Comparison of ENCODE assay signal across 1 cellular context in the genomic region with DNA sequence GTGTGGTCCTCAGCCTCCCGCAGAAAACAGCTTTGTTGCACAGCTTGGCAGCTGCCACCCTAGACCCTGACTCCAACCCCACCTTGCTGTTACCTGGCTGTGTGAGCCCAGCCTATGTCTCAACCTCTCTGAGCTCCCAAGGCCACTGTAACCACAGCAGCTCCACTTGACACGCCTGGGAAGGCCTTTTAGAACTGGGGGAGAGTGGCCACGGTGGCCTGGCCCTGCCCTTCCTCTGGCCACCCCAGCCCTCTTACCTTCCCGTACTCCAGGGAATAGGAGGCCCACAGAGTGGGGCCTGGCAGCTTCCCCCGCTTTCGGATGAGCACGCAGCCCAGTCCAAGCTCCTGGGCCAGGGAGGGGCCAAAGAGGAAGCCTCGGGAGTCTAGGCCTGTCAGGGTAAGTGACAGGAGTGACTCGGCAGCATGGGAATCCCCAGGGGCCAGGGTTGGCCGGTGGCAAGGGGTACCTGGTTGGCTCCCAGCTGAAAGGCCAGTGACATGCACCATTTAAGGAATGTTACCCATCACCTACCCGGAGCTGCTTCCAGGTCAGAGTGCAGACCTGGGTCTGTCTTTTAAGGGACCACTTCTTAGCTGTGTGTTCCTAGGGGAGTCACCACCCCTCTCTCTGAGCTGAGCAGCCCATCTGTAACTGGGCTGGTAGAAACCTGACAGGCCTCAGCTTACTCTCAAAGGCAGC.
TF ChIP-seq lines count a peak whose summit lies in the region.

No MANE protein-coding gene starts in this region.

TF ChIP-seq in K562, 482 proteins besides CTCF, POLR2A, EP300 and RAD21 (continues in another document):
- TF ChIP-seq, protein P1, sequence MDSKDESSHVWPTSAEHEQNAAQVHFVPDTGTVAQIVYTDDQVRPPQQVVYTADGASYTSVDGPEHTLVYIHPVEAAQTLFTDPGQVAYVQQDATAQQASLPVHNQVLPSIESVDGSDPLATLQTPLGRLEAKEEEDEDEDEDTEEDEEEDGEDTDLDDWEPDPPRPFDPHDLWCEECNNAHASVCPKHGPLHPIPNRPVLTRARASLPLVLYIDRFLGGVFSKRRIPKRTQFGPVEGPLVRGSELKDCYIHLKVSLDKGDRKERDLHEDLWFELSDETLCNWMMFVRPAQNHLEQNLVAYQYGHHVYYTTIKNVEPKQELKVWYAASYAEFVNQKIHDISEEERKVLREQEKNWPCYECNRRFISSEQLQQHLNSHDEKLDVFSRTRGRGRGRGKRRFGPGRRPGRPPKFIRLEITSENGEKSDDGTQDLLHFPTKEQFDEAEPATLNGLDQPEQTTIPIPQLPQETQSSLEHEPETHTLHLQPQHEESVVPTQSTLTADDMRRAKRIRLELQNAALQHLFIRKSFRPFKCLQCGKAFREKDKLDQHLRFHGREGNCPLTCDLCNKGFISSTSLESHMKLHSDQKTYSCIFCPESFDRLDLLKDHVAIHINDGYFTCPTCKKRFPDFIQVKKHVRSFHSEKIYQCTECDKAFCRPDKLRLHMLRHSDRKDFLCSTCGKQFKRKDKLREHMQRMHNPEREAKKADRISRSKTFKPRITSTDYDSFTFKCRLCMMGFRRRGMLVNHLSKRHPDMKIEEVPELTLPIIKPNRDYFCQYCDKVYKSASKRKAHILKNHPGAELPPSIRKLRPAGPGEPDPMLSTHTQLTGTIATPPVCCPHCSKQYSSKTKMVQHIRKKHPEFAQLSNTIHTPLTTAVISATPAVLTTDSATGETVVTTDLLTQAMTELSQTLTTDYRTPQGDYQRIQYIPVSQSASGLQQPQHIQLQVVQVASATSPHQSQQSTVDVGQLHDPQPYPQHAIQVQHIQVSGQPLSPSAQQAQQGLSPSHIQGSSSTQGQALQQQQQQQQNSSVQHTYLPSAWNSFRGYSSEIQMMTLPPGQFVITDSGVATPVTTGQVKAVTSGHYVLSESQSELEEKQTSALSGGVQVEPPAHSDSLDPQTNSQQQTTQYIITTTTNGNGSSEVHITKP (IDR thresholded peaks at IDR 0.05; ENCODE audit: partially characterized antibody) = peak; percentile 72
- TF ChIP-seq, protein P2, sequence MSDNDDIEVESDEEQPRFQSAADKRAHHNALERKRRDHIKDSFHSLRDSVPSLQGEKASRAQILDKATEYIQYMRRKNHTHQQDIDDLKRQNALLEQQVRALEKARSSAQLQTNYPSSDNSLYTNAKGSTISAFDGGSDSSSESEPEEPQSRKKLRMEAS (CRISPR knock-in tag; IDR thresholded peaks at IDR 0.05) = no peak
- peak; percentile 39; the same call in 1 of the 2 replicates for TF ChIP-seq GABPB1 (CRISPR knock-in tag; IDR thresholded peaks at IDR 0.05)
- peak in 1 of 2 experiments; percentile 53; a peak in 1 of 4 replicates for TF ChIP-seq RCOR1 (IDR thresholded peaks at IDR 0.05; ENCODE audit: borderline replicate concordance in 1 of 2, low read depth in 2 of 2, low read length in 2 of 2)
- TF ChIP-seq, protein P3, sequence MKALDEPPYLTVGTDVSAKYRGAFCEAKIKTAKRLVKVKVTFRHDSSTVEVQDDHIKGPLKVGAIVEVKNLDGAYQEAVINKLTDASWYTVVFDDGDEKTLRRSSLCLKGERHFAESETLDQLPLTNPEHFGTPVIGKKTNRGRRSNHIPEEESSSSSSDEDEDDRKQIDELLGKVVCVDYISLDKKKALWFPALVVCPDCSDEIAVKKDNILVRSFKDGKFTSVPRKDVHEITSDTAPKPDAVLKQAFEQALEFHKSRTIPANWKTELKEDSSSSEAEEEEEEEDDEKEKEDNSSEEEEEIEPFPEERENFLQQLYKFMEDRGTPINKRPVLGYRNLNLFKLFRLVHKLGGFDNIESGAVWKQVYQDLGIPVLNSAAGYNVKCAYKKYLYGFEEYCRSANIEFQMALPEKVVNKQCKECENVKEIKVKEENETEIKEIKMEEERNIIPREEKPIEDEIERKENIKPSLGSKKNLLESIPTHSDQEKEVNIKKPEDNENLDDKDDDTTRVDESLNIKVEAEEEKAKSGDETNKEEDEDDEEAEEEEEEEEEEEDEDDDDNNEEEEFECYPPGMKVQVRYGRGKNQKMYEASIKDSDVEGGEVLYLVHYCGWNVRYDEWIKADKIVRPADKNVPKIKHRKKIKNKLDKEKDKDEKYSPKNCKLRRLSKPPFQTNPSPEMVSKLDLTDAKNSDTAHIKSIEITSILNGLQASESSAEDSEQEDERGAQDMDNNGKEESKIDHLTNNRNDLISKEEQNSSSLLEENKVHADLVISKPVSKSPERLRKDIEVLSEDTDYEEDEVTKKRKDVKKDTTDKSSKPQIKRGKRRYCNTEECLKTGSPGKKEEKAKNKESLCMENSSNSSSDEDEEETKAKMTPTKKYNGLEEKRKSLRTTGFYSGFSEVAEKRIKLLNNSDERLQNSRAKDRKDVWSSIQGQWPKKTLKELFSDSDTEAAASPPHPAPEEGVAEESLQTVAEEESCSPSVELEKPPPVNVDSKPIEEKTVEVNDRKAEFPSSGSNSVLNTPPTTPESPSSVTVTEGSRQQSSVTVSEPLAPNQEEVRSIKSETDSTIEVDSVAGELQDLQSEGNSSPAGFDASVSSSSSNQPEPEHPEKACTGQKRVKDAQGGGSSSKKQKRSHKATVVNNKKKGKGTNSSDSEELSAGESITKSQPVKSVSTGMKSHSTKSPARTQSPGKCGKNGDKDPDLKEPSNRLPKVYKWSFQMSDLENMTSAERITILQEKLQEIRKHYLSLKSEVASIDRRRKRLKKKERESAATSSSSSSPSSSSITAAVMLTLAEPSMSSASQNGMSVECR (CRISPR knock-in tag; IDR thresholded peaks at IDR 0.05) = 0 out of 2 replicates have a peak, but pooled peaks have one; percentile 43
- peak; percentile 66; the same call in 1 of the 2 replicates for TF ChIP-seq SPI1 (IDR thresholded peaks at IDR 0.05; ENCODE audit: borderline replicate concordance, low read depth, low read length)
- TF ChIP-seq, protein P4, sequence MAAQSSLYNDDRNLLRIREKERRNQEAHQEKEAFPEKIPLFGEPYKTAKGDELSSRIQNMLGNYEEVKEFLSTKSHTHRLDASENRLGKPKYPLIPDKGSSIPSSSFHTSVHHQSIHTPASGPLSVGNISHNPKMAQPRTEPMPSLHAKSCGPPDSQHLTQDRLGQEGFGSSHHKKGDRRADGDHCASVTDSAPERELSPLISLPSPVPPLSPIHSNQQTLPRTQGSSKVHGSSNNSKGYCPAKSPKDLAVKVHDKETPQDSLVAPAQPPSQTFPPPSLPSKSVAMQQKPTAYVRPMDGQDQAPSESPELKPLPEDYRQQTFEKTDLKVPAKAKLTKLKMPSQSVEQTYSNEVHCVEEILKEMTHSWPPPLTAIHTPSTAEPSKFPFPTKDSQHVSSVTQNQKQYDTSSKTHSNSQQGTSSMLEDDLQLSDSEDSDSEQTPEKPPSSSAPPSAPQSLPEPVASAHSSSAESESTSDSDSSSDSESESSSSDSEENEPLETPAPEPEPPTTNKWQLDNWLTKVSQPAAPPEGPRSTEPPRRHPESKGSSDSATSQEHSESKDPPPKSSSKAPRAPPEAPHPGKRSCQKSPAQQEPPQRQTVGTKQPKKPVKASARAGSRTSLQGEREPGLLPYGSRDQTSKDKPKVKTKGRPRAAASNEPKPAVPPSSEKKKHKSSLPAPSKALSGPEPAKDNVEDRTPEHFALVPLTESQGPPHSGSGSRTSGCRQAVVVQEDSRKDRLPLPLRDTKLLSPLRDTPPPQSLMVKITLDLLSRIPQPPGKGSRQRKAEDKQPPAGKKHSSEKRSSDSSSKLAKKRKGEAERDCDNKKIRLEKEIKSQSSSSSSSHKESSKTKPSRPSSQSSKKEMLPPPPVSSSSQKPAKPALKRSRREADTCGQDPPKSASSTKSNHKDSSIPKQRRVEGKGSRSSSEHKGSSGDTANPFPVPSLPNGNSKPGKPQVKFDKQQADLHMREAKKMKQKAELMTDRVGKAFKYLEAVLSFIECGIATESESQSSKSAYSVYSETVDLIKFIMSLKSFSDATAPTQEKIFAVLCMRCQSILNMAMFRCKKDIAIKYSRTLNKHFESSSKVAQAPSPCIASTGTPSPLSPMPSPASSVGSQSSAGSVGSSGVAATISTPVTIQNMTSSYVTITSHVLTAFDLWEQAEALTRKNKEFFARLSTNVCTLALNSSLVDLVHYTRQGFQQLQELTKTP (IDR thresholded peaks at IDR 0.05; ENCODE audit: low read depth in 1 of 2, partially characterized antibody in 2 of 2) = no peak
- no peak for TF ChIP-seq ADNP (tag; IDR thresholded peaks at IDR 0.05)
- TF ChIP-seq CREB1 (IDR thresholded peaks at IDR 0.05) = peak; percentile 33; the same call in 1 of the 2 replicates
- TF ChIP-seq CREB1 (CRISPR knock-in tag; IDR thresholded peaks at IDR 0.05) = no peak
- no peak for TF ChIP-seq RBM25 (IDR thresholded peaks at IDR 0.05; ENCODE audit: low read depth, low read length, severe bottlenecking)
- no peak for TF ChIP-seq DIDO1 (tag; IDR thresholded peaks at IDR 0.05; ENCODE audit: low read depth)
- no peak for TF ChIP-seq ZNF695 (CRISPR knock-in tag; IDR thresholded peaks at IDR 0.05)
- no peak for TF ChIP-seq ZKSCAN1 (IDR thresholded peaks at IDR 0.05; ENCODE audit: low read depth, low read length)
- TF ChIP-seq POLR3A (IDR thresholded peaks at IDR 0.05; ENCODE audit: borderline replicate concordance, extremely low read depth, insufficient read depth, insufficient read length) = no peak
- TF ChIP-seq SNIP1 (IDR thresholded peaks at IDR 0.05; ENCODE audit: low read depth) = no peak
- no peak for TF ChIP-seq NCOA6 (IDR thresholded peaks at IDR 0.05)
- no peak for TF ChIP-seq ZNF445 (CRISPR knock-in tag; IDR thresholded peaks at IDR 0.05; ENCODE audit: low read depth)
- peak; percentile 57; the same call in 1 of the 2 replicates for TF ChIP-seq KAT7 (CRISPR knock-in tag; IDR thresholded peaks at IDR 0.05; ENCODE audit: borderline replicate concordance)
- peak; percentile 12 for TF ChIP-seq POLR2B (IDR thresholded peaks at IDR 0.05; ENCODE audit: low read depth, partially characterized antibody)
- TF ChIP-seq, protein P5, sequence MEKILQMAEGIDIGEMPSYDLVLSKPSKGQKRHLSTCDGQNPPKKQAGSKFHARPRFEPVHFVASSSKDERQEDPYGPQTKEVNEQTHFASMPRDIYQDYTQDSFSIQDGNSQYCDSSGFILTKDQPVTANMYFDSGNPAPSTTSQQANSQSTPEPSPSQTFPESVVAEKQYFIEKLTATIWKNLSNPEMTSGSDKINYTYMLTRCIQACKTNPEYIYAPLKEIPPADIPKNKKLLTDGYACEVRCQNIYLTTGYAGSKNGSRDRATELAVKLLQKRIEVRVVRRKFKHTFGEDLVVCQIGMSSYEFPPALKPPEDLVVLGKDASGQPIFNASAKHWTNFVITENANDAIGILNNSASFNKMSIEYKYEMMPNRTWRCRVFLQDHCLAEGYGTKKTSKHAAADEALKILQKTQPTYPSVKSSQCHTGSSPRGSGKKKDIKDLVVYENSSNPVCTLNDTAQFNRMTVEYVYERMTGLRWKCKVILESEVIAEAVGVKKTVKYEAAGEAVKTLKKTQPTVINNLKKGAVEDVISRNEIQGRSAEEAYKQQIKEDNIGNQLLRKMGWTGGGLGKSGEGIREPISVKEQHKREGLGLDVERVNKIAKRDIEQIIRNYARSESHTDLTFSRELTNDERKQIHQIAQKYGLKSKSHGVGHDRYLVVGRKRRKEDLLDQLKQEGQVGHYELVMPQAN (IDR thresholded peaks at IDR 0.05; ENCODE audit: borderline replicate concordance) = peak; percentile 72
- TF ChIP-seq RBM22 (IDR thresholded peaks at IDR 0.05; ENCODE audit: low read depth, low read length, poor library complexity, severe bottlenecking) = peak; percentile 73
- peak; percentile 27 for TF ChIP-seq POLR2G (IDR thresholded peaks at IDR 0.05; ENCODE audit: low read depth, low read length)
- TF ChIP-seq TSC22D4 (tag; IDR thresholded peaks at IDR 0.05) = no peak
- peak; percentile 63 for TF ChIP-seq MEIS2 (IDR thresholded peaks at IDR 0.05; ENCODE audit: partially characterized antibody)
- no peak for TF ChIP-seq MTA2 (IDR thresholded peaks at IDR 0.05; ENCODE audit: low read depth)
- peak; percentile 62 for TF ChIP-seq POLR2H (tag; IDR thresholded peaks at IDR 0.05; ENCODE audit: low read depth)
- peak in 1 of 2 experiments; percentile 53; a peak in 1 of 4 replicates for TF ChIP-seq HDAC1 (IDR thresholded peaks at IDR 0.05)
- TF ChIP-seq, protein P6, sequence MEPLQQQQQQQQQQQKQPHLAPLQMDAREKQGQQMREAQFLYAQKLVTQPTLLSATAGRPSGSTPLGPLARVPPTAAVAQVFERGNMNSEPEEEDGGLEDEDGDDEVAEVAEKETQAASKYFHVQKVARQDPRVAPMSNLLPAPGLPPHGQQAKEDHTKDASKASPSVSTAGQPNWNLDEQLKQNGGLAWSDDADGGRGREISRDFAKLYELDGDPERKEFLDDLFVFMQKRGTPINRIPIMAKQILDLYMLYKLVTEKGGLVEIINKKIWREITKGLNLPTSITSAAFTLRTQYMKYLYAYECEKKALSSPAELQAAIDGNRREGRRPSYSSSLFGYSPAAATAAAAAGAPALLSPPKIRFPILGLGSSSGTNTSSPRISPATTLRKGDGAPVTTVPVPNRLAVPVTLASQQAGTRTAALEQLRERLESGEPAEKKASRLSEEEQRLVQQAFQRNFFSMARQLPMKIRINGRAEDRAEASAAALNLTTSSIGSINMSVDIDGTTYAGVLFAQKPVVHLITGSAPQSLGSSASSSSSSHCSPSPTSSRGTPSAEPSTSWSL (CRISPR knock-in tag; IDR thresholded peaks at IDR 0.05; ENCODE audit: borderline replicate concordance) = no peak
- no peak for TF ChIP-seq TGIF2 (CRISPR knock-in tag; IDR thresholded peaks at IDR 0.05)
- no peak for TF ChIP-seq ZNF717 (CRISPR knock-in tag; IDR thresholded peaks at IDR 0.05)
- 0 out of 2 replicates have a peak, but pooled peaks have one; percentile 26 for TF ChIP-seq SIN3B (IDR thresholded peaks at IDR 0.05; ENCODE audit: low read depth)
- TF ChIP-seq, protein P7, sequence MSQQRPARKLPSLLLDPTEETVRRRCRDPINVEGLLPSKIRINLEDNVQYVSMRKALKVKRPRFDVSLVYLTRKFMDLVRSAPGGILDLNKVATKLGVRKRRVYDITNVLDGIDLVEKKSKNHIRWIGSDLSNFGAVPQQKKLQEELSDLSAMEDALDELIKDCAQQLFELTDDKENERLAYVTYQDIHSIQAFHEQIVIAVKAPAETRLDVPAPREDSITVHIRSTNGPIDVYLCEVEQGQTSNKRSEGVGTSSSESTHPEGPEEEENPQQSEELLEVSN (IDR thresholded peaks at IDR 0.05; ENCODE audit: borderline replicate concordance in 1 of 2, extremely low read depth in 1 of 2, insufficient read depth in 1 of 2, insufficient read length in 1 of 2, low read depth in 1 of 2, low read length in 1 of 2, poor library complexity in 1 of 2, severe bottlenecking in 1 of 2) = peak in 1 of 2 experiments; percentile 29
- TF ChIP-seq, protein P8, sequence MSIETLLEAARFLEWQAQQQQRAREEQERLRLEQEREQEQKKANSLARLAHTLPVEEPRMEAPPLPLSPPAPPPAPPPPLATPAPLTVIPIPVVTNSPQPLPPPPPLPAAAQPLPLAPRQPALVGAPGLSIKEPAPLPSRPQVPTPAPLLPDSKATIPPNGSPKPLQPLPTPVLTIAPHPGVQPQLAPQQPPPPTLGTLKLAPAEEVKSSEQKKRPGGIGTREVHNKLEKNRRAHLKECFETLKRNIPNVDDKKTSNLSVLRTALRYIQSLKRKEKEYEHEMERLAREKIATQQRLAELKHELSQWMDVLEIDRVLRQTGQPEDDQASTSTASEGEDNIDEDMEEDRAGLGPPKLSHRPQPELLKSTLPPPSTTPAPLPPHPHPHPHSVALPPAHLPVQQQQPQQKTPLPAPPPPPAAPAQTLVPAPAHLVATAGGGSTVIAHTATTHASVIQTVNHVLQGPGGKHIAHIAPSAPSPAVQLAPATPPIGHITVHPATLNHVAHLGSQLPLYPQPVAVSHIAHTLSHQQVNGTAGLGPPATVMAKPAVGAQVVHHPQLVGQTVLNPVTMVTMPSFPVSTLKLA (conservative IDR thresholded peaks at IDR 0.05) = peak; percentile 25 to 74
